ENCODE assay signal across 8 cellular contexts in the genomic region with DNA sequence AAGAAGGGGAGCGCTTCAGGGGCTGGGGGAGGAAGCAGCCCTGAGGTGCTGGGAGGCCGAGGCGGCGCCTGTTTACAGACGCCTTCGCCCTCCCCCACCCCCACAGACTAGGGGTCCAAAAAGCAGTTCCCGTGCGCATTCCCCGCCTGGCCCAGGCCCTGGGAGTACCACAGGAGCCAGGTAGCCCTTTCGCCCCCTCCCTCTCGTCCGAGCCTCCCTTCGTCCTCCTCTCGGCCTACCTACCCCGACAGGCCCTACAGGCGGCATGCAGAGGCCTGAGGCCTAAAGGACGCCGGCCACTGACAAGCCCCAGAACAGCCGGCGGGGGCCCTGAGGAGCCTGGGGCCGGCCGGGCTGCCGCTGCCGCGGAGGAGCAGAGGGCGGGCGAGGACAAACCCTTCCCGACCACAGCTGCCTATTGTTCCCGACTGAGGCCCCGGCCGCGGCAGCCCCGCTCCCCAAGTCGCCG. TPM values are rescaled to one million over a fixed set of nuclear protein-coding genes. Genes with fewer than 3 reads are reported as not detected.
DNase-seq lines count a peak whose midpoint lies in the region; ATAC-seq, FAIRE-seq and TF ChIP-seq lines count a peak whose summit lies in the region.

No MANE protein-coding gene starts in this region.

- H3K4me1 Mint-ChIP-seq in T-helper 1 cell treated with Interleukin-12 subunit alpha and Interleukin-12 subunit beta and Interleukin-4 antibody, amounts not matched to agents 30 μg/mL and 1 μg/mL, for 36 hours (ENCODE audit: low read depth): peaks cover 43% of the 10 kb centered on the region

- peak overlapping the region; percentile 91 for H3K4me3 ChIP-seq in bronchial epithelial cell (ENCODE audit: low read depth, low read length)

- H3K27ac Mint-ChIP-seq in T-helper 1 cell treated with Interleukin-12 subunit alpha and Interleukin-12 subunit beta and Interleukin-4 antibody, amounts not matched to agents 30 μg/mL and 1 μg/mL, for 36 hours: peak overlapping the region; percentile 94

- no peak for FAIRE-seq in bronchial epithelial cell (lab: Jason Lieb, UNC)

- H3K9me3 Mint-ChIP-seq in T-helper 1 cell treated with Interleukin-12 subunit alpha and Interleukin-12 subunit beta and Interleukin-4 antibody, amounts not matched to agents 30 μg/mL and 1 μg/mL, for 36 hours: no peaks in the 10 kb centered on the region

- H3K36me3 ChIP-seq in bronchial epithelial cell (ENCODE audit: control insufficient read depth, insufficient read depth, low read length): no peaks in the 10 kb centered on the region

- ATAC-seq in GM21390 (IDR thresholded peaks at IDR 0.05; ENCODE audit: unreplicated experiment): peak; percentile 32

- H3K36me3 Mint-ChIP-seq in T-helper 1 cell treated with Interleukin-12 subunit alpha and Interleukin-12 subunit beta and Interleukin-4 antibody, amounts not matched to agents 30 μg/mL and 1 μg/mL, for 36 hours (ENCODE audit: low read depth): peaks cover 21% of the 10 kb centered on the region

- no peak for TF ChIP-seq CTCF in bronchial epithelial cell (IDR thresholded peaks at IDR 0.05; ENCODE audit: insufficient read depth, low read length, severe bottlenecking)

- no peaks in the 10 kb centered on the region for H3K27me3 ChIP-seq in bronchial epithelial cell (ENCODE audit: control insufficient read depth, insufficient read depth, low read length)

- no peaks in the 10 kb centered on the region for H3K27me3 Mint-ChIP-seq in T-helper 1 cell treated with Interleukin-12 subunit alpha and Interleukin-12 subunit beta and Interleukin-4 antibody, amounts not matched to agents 30 μg/mL and 1 μg/mL, for 36 hours (ENCODE audit: low read depth)

- DNase-seq in Daoy (ENCODE audit: low read depth): peak; percentile 51
- peak; percentile 69 for DNase-seq in HT-29 (ENCODE audit: low spot score)
- DNase-seq in bronchial epithelial cell (ENCODE audit: low read depth): no peak
- peak; percentile 80 for DNase-seq in islet precursor cell
- DNase-seq in stimulated activated CD4-positive, alpha-beta T cell treated with anti-CD3 and anti-CD28 coated beads, Interleukin-12 subunit alpha, Interleukin-12 subunit beta, amount 100 ng/mL, for 4 hours: peak; percentile 16
- DNase-seq in NCI-H2107 (lab: John Stamatoyannopoulos, UW): no peak

- H3K4me3 Mint-ChIP-seq in T-helper 1 cell treated with Interleukin-12 subunit alpha and Interleukin-12 subunit beta and Interleukin-4 antibody, amounts not matched to agents 30 μg/mL and 1 μg/mL, for 36 hours: peak overlapping the region; percentile 98

RNA-seq across cellular contexts. Expression of a gene that starts 0.5 kb away (rescaled TPM):
- total RNA-seq in Daoy (2014; rRNA removed; shearing (Covaris generic)): 9.2 and 11.5 TPM in 2 replicates
- total RNA-seq in HT-29 (2014; rRNA removed; shearing (Covaris generic)): 9.3 and 9.6 TPM in 2 replicates
- total RNA-seq in bronchial epithelial cell: 8.2 and 10.4 TPM in 2 replicates

Comparison
In these comparisons a context has a peak if more than half of its experiments do, and no peak if none do; other contexts are left out.
1. DNase-seq: peak in Daoy (single experiment), HT-29 (single experiment), islet precursor cell (single experiment) and stimulated activated CD4-positive, alpha-beta T cell treated with anti-CD3 and anti-CD28 coated beads, Interleukin-12 subunit alpha, Interleukin-12 subunit beta, amount 100 ng/mL, for 4 hours (single experiment); none in bronchial epithelial cell (single experiment) and NCI-H2107 (single experiment).